ENCODE assay signal across 8 cellular contexts in the genomic region with DNA sequence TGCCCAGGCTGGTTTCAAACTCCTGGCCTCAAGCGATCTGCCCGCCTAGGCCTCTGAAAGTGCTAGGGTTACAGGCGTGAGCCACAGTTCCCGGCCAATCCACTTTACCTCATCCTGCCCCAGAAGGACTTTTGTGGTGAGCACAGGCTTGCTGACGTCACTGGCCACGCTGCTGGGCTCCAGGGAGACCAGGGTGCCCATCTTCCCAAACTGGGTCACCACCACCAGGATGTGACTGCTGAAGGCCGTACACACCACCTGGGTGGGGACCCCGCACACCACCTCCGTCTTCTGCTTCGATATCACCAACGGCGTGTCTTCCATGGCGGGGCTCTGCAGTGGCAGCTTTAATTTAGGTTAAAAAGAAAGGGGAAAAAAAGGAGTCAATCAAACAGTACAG. TPM values are rescaled to one million over a fixed set of nuclear protein-coding genes. Genes with fewer than 3 reads are reported as not detected.
DNase-seq lines count a peak whose midpoint lies in the region; ATAC-seq and TF ChIP-seq lines count a peak whose summit lies in the region.

No MANE protein-coding gene starts in this region.

- H3K4me3 ChIP-seq in OCI-LY3 (ENCODE audit: low read length) (peak overlapping the region; percentile 85), cardiac fibroblast (replicated peaks in 1 of 2; ENCODE audit: low read depth in 2 of 2, low read length in 2 of 2) (peak overlapping the region; percentile 73 to 90), mucosa of stomach (ENCODE audit: low read length) (no peak overlapping the region)

- peaks cover 14% of the 10 kb centered on the region for H3K4me1 ChIP-seq in ES-I3 (ENCODE audit: insufficient read depth, low read length)
- H3K4me1 ChIP-seq in OCI-LY3 (ENCODE audit: low read length): peaks cover 6% of the 10 kb centered on the region; the same call in 1 of the 2 replicates
- peaks cover 39% of the 10 kb centered on the region for H3K4me1 ChIP-seq in mucosa of stomach (ENCODE audit: control insufficient read depth, insufficient read depth, low read length)

- no peaks in the 10 kb centered on the region for H4K20me1 ChIP-seq in OCI-LY3 (ENCODE audit: insufficient read depth, low read length)

- H3K27me3 ChIP-seq in OCI-LY3 (ENCODE audit: low read depth, low read length) (no peaks in the 10 kb centered on the region), mucosa of stomach (ENCODE audit: control insufficient read depth, insufficient read depth, low read length) (no peaks in the 10 kb centered on the region)

- H3K9ac ChIP-seq in ES-I3 (ENCODE audit: low read depth, low read length) (peak overlapping the region; percentile 87; the same call in 1 of the 2 replicates), OCI-LY3 (ENCODE audit: low read length) (peak overlapping the region; percentile 94), mucosa of stomach (ENCODE audit: low read length) (peak overlapping the region; percentile 97)

- no peak overlapping the region for H2AFZ ChIP-seq in OCI-LY3 (ENCODE audit: low read depth, low read length)

- DNase-seq in cardiac fibroblast (ENCODE audit: low read depth in 2 of 2) (peak; percentile 21 to 47), GM10266 (ENCODE audit: extremely low spot score) (no peak), left lobe of liver (ENCODE audit: low spot score) (no peak)

- ATAC-seq in HG02840 (IDR thresholded peaks at IDR 0.05; ENCODE audit: low FRiP score, unreplicated experiment) (no peak), HG03469 (IDR thresholded peaks at IDR 0.05; ENCODE audit: unreplicated experiment) (no peak), left lobe of liver (no peak)

- TF ChIP-seq CTCF in OCI-LY3 (IDR thresholded peaks at IDR 0.05; ENCODE audit: low read depth, low read length) (no peak), cardiac fibroblast (IDR thresholded peaks at IDR 0.05; ENCODE audit: low read depth, low read length) (no peak), GM10266 (IDR thresholded peaks at IDR 0.05; ENCODE audit: control insufficient read depth, insufficient read depth, low read depth, missing control alignments) (no peak)

- no peaks in the 10 kb centered on the region for H3K9me3 ChIP-seq in ES-I3 (ENCODE audit: control insufficient read depth, insufficient read depth, low read length)
- no peaks in the 10 kb centered on the region for H3K9me3 ChIP-seq in OCI-LY3 (ENCODE audit: insufficient read depth, low read length)
- no peaks in the 10 kb centered on the region for H3K9me3 ChIP-seq in mucosa of stomach (ENCODE audit: control insufficient read depth, low read length)

- H3K36me3 ChIP-seq in ES-I3 (ENCODE audit: insufficient read depth, low read length): peaks cover 10% of the 10 kb centered on the region
- H3K36me3 ChIP-seq in OCI-LY3 (replicated peaks; ENCODE audit: low read depth, low read length): peaks cover 4% of the 10 kb centered on the region
- no peaks in the 10 kb centered on the region for H3K36me3 ChIP-seq in mucosa of stomach (ENCODE audit: control insufficient read depth, insufficient read depth, low read length)

- peaks cover 24% of the 10 kb centered on the region for H3K79me2 ChIP-seq in OCI-LY3 (ENCODE audit: low read length)

- no peak overlapping the region for H3K27ac ChIP-seq in OCI-LY3 (ENCODE audit: low read length)

- H3K4me2 ChIP-seq in OCI-LY3 (ENCODE audit: low read length): peak overlapping the region; percentile 62

RNA-seq across cellular contexts. Expression of gene PSMG3, which starts 0.8 kb away (rescaled TPM):
- 10.7 TPM for total RNA-seq in left lobe of liver

RNA-seq across cellular contexts. Expression of gene TMEM184A, which starts 13.0 kb away (rescaled TPM):
- total RNA-seq in left lobe of liver: 44.6 TPM

RNA-seq across cellular contexts. Expression of gene MAFK, which starts 38.5 kb away (rescaled TPM):
- total RNA-seq in left lobe of liver: 11.6 TPM

Comparison
In these comparisons a context has a peak if more than half of its experiments do, and no peak if none do; other contexts are left out.
1. DNase-seq: peak in cardiac fibroblast (2 of 2); none in GM10266 (single experiment) and left lobe of liver (single experiment).
2. Peak in every context shown above with its lines, with median percentiles within 50 percentile points of each other: H3K9ac ChIP-seq.